22 cellular contexts compared by ENCODE assay signal in the genomic region with DNA sequence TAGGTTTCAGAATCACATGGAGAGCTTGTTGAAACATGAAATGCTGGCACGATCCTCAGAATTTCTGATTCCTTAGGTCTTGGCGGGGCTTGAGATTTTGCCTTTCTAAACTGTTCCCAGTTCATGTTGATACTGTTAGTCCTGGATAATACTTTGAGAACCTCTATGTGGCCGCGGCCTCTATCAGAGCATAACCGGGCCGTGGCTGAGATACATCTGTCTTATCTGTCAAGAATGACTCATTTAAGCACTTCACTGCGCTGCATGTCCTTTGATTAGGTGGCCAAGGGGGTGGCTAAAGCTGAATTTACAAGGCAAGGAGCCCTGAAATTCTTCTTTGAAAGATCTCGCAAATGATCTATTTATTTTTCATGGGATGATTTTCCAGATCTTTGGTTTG.
DNase-seq lines count a peak whose midpoint lies in the region; ATAC-seq and TF ChIP-seq lines count a peak whose summit lies in the region.
"Had no signal": no experiment of that assay in that cellular context is flagged by ENCODE, and none has a peak within 500 bp of the region (broad histone marks: within the 10 kb centered on the region; RNA-seq: fewer than 3 reads in every experiment).

No MANE protein-coding gene starts in this region.

- peak overlapping the region in 1 of 2 donors; percentile 17 for H3K4me3 ChIP-seq in ascending aorta
- H3K4me3 ChIP-seq in thoracic aorta: peak overlapping the region; percentile 51
- H3K4me3 ChIP-seq: A549, SJSA1 had no signal

- H3K27ac ChIP-seq in ascending aorta: peak overlapping the region; percentile 56 to 58
- H3K27ac ChIP-seq in thoracic aorta: peak overlapping the region; percentile 50 to 73
- H3K27ac ChIP-seq: A549, SJSA1 had no signal

- ATAC-seq in thoracic aorta (ENCODE audit: insufficient number of reproducible peaks, low FRiP score, low read depth): no peak
- ATAC-seq: A549, HepG2, Panc1 had no signal

- H3K36me3 Mint-ChIP-seq in osteocyte (ENCODE audit: unreplicated experiment) (no peaks in the 10 kb centered on the region), HFFc6 (ENCODE audit: low read depth) (peaks cover 4% of the 10 kb centered on the region; the same call in 1 of the 2 replicates), chondrocyte (ENCODE audit: low read depth) (peaks cover 7% of the 10 kb centered on the region)
- H3K36me3 Mint-ChIP-seq: CD4-positive, CD25-positive, alpha-beta regulatory T cell had no signal

- TF ChIP-seq CTCF in ascending aorta (IDR thresholded peaks at IDR 0.05) (no peak), osteocyte (IDR thresholded peaks at IDR 0.05) (no peak), thoracic aorta (IDR thresholded peaks at IDR 0.05) (no peak), HFFc6 (IDR thresholded peaks at IDR 0.05) (no peak), chondrocyte (IDR thresholded peaks at IDR 0.05) (no peak)

- H3K4me1 ChIP-seq in ascending aorta (no peaks in the 10 kb centered on the region), thoracic aorta (ENCODE audit: control insufficient read depth in 1 of 2, low read depth in 2 of 2) (peaks cover 0 to 13% of the 10 kb centered on the region in 2 donors)
- H3K4me1 ChIP-seq: A549, SJSA1 had no signal

- H3K4me3 Mint-ChIP-seq in osteocyte (ENCODE audit: unreplicated experiment) (no peak overlapping the region), HFFc6 (no peak overlapping the region), chondrocyte (ENCODE audit: unreplicated experiment) (no peak overlapping the region)
- H3K4me3 Mint-ChIP-seq: CD4-positive, CD25-positive, alpha-beta regulatory T cell had no signal

- H3K4me1 Mint-ChIP-seq in osteocyte (ENCODE audit: unreplicated experiment) (no peaks in the 10 kb centered on the region), HFFc6 (ENCODE audit: low read depth) (no peaks in the 10 kb centered on the region), chondrocyte (ENCODE audit: low read depth) (peaks cover 15% of the 10 kb centered on the region)
- H3K4me1 Mint-ChIP-seq: CD4-positive, CD25-positive, alpha-beta regulatory T cell had no signal

- intact Hi-C loops in ascending aorta (cut with DNase I): no loop called here

- H3K36me3 ChIP-seq in ascending aorta: no peaks in the 10 kb centered on the region
- H3K36me3 ChIP-seq in thoracic aorta: no peaks in the 10 kb centered on the region
- H3K36me3 ChIP-seq: SJSA1 had no signal

- peak; percentile 50 for DNase-seq in DMS 273 treated with DMSO at 0.1 percent for 48 hours (lab: John Stamatoyannopoulos, UW)
- DNase-seq in ascending aorta (ENCODE audit: low spot score in 2 of 2): no peak
- peak; percentile 44 for DNase-seq in osteocyte (ENCODE audit: extremely low spot score, unreplicated experiment)
- no peak for DNase-seq in thoracic aorta (ENCODE audit: low spot score)
- no peak for DNase-seq in HFFc6
- no peak for DNase-seq in NCI-H2227 (lab: John Stamatoyannopoulos, UW; ENCODE audit: unreplicated experiment)
- no peak for DNase-seq in chondrocyte (ENCODE audit: low spot score)
- DNase-seq: CD4-positive, CD25-positive, alpha-beta regulatory T cell; H7; KBM-7; MM.1S; NCI-H1048; NCI-H1417 treated with DMSO at 0.1 percent for 48 hours; NCI-H187; NCI-H2107; NCI-H2227 treated with DMSO at 0.1 percent for 48 hours; NCI-H510A; NCI-H748 treated with DMSO at 0.1 percent for 48 hours had no signal

- H3K9me3 ChIP-seq in ascending aorta (peaks cover 0 to 3% of the 10 kb centered on the region in 2 donors), thoracic aorta (no peaks in the 10 kb centered on the region)
- H3K9me3 ChIP-seq: A549 had no signal

- no peaks in the 10 kb centered on the region for H3K27me3 ChIP-seq in ascending aorta
- no peaks in the 10 kb centered on the region for H3K27me3 ChIP-seq in thoracic aorta (replicated peaks; ENCODE audit: insufficient read depth)
- H3K27me3 ChIP-seq: SJSA1 had no signal

- H3K27me3 Mint-ChIP-seq in osteocyte (ENCODE audit: unreplicated experiment) (no peaks in the 10 kb centered on the region), HFFc6 (ENCODE audit: insufficient read depth) (no peaks in the 10 kb centered on the region; the same call in 1 of the 2 replicates), chondrocyte (ENCODE audit: low read depth) (no peaks in the 10 kb centered on the region)
- H3K27me3 Mint-ChIP-seq: CD4-positive, CD25-positive, alpha-beta regulatory T cell had no signal

- H3K27ac Mint-ChIP-seq in osteocyte (ENCODE audit: unreplicated experiment) (no peak overlapping the region), HFFc6 (no peak overlapping the region), chondrocyte (ENCODE audit: unreplicated experiment) (no peak overlapping the region)
- H3K27ac Mint-ChIP-seq: CD4-positive, CD25-positive, alpha-beta regulatory T cell had no signal

- H3K9me3 Mint-ChIP-seq in osteocyte (ENCODE audit: unreplicated experiment): peaks cover 27% of the 10 kb centered on the region
- peaks cover 29% of the 10 kb centered on the region for H3K9me3 Mint-ChIP-seq in HFFc6
- H3K9me3 Mint-ChIP-seq in chondrocyte (ENCODE audit: low read depth): peaks cover 9% of the 10 kb centered on the region

Comparison
In these comparisons a context has a peak if more than half of its experiments do, and no peak if none do; other contexts are left out.
1. DNase-seq: peak in DMS 273 treated with DMSO at 0.1 percent for 48 hours (single experiment) and osteocyte (single experiment); none in ascending aorta (0 of 2), thoracic aorta (single experiment), HFFc6 (single experiment), NCI-H2227 (single experiment) and chondrocyte (single experiment).